Comparison of ENCODE assay signal across 2 cellular contexts in the genomic region with DNA sequence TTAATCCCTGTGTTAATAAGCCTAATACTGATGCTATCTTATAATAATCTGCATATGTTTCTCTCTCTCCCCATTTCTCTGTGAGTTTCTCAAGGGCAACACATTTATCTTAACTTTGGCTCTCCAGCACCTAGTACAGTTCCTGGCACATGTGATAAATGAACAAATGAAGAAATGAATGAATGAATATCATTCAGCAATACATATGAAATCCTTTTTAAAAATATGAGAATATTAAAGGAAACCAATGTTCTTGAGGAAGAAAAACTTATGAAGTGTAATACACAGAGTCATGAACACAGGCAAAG.
TF ChIP-seq lines count a peak whose summit lies in the region.

No MANE protein-coding gene starts in this region.

TF ChIP-seq in HepG2, 621 proteins besides CTCF, POLR2A, EP300 and RAD21 (continued from another document):
- TF ChIP-seq, protein P1, sequence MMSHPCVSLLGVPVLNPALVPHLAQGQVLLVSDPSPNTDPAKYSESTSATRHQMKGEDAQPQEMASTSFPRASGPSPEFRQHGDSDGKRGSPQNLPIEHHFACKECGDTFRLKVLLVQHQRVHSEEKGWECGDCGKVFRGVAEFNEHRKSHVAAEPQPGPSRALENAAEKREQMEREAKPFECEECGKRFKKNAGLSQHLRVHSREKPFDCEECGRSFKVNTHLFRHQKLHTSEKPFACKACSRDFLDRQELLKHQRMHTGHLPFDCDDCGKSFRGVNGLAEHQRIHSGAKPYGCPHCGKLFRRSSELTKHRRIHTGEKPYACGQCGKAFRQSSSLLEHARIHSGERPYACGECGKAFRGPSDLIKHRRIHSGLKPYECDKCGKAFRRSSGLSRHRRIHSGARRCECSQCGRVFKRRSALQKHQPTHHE (CRISPR knock-in tag; IDR thresholded peaks at IDR 0.05; ENCODE audit: borderline replicate concordance), result no peak
- TF ChIP-seq CHD4 (IDR thresholded peaks at IDR 0.05; ENCODE audit: borderline replicate concordance, low read length) (peak; percentile 76), ZNF333 (CRISPR knock-in tag; IDR thresholded peaks at IDR 0.05; ENCODE audit: borderline replicate concordance) (no peak), ZNF747 (CRISPR knock-in tag; IDR thresholded peaks at IDR 0.05; ENCODE audit: borderline replicate concordance) (no peak), KLF13 (CRISPR knock-in tag; IDR thresholded peaks at IDR 0.05) (no peak), MATR3 (CRISPR knock-in tag; IDR thresholded peaks at IDR 0.05) (no peak), RAD51 (IDR thresholded peaks at IDR 0.05; ENCODE audit: borderline replicate concordance) (no peak), AGO1 (IDR thresholded peaks at IDR 0.05; ENCODE audit: low read depth, low read length, poor library complexity, severe bottlenecking) (no peak), ZNF24 (IDR thresholded peaks at IDR 0.05) (peak; percentile 84), ZNF83 (CRISPR knock-in tag; IDR thresholded peaks at IDR 0.05; ENCODE audit: borderline replicate concordance) (no peak), ZNF354B (CRISPR knock-in tag; IDR thresholded peaks at IDR 0.05) (0 out of 2 replicates have a peak, but pooled peaks have one; percentile 25), ZKSCAN1 (IDR thresholded peaks at IDR 0.05; ENCODE audit: low read length) (no peak), NFE2 (CRISPR knock-in tag; IDR thresholded peaks at IDR 0.05) (no peak), ZNF234 (CRISPR knock-in tag; conservative IDR thresholded peaks at IDR 0.05) (no peak), SMARCC2 (IDR thresholded peaks at IDR 0.05) (0 out of 2 replicates have a peak, but pooled peaks have one; percentile 49)
- TF ChIP-seq, protein P2, sequence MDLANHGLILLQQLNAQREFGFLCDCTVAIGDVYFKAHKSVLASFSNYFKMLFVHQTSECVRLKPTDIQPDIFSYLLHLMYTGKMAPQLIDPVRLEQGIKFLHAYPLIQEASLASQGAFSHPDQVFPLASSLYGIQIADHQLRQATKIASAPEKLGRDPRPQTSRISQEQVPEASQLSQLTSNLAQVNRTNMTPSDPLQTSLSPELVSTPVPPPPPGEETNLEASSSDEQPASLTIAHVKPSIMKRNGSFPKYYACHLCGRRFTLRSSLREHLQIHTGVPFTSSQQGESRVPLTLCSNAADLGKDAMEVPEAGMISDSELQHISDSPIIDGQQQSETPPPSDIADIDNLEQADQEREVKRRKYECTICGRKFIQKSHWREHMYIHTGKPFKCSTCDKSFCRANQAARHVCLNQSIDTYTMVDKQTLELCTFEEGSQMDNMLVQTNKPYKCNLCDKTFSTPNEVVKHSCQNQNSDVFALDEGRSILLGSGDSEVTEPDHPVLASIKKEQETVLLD (CRISPR knock-in tag; IDR thresholded peaks at IDR 0.05; ENCODE audit: low read depth), result 0 out of 2 replicates have a peak, but pooled peaks have one; percentile 63
- TF ChIP-seq, protein P3, sequence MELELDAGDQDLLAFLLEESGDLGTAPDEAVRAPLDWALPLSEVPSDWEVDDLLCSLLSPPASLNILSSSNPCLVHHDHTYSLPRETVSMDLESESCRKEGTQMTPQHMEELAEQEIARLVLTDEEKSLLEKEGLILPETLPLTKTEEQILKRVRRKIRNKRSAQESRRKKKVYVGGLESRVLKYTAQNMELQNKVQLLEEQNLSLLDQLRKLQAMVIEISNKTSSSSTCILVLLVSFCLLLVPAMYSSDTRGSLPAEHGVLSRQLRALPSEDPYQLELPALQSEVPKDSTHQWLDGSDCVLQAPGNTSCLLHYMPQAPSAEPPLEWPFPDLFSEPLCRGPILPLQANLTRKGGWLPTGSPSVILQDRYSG (CRISPR knock-in tag; IDR thresholded peaks at IDR 0.05), result no peak
- TF ChIP-seq, protein P4, sequence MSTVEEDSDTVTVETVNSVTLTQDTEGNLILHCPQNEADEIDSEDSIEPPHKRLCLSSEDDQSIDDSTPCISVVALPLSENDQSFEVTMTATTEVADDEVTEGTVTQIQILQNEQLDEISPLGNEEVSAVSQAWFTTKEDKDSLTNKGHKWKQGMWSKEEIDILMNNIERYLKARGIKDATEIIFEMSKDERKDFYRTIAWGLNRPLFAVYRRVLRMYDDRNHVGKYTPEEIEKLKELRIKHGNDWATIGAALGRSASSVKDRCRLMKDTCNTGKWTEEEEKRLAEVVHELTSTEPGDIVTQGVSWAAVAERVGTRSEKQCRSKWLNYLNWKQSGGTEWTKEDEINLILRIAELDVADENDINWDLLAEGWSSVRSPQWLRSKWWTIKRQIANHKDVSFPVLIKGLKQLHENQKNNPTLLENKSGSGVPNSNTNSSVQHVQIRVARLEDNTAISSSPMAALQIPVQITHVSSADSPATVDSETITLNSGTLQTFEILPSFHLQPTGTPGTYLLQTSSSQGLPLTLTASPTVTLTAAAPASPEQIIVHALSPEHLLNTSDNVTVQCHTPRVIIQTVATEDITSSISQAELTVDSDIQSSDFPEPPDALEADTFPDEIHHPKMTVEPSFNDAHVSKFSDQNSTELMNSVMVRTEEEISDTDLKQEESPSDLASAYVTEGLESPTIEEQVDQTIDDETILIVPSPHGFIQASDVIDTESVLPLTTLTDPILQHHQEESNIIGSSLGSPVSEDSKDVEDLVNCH (CRISPR knock-in tag; IDR thresholded peaks at IDR 0.05), result 0 out of 2 replicates have a peak, but pooled peaks have one; percentile 2

TF ChIP-seq in WTC11, 78 proteins besides CTCF, POLR2A, EP300 and RAD21 (continued from another document):
- TF ChIP-seq FOXJ3 (CRISPR knock-in tag; IDR thresholded peaks at IDR 0.05; ENCODE audit: borderline replicate concordance) (no peak), SOX15 (CRISPR knock-in tag; IDR thresholded peaks at IDR 0.05) (no peak), GTF2I (CRISPR knock-in tag; conservative IDR thresholded peaks at IDR 0.05) (no peak), NFYB (CRISPR knock-in tag; conservative IDR thresholded peaks at IDR 0.05; ENCODE audit: low read depth) (no peak)
- TF ChIP-seq, protein P5, sequence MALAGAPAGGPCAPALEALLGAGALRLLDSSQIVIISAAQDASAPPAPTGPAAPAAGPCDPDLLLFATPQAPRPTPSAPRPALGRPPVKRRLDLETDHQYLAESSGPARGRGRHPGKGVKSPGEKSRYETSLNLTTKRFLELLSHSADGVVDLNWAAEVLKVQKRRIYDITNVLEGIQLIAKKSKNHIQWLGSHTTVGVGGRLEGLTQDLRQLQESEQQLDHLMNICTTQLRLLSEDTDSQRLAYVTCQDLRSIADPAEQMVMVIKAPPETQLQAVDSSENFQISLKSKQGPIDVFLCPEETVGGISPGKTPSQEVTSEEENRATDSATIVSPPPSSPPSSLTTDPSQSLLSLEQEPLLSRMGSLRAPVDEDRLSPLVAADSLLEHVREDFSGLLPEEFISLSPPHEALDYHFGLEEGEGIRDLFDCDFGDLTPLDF (CRISPR knock-in tag; IDR thresholded peaks at IDR 0.05), result no peak
- TF ChIP-seq, protein P6, sequence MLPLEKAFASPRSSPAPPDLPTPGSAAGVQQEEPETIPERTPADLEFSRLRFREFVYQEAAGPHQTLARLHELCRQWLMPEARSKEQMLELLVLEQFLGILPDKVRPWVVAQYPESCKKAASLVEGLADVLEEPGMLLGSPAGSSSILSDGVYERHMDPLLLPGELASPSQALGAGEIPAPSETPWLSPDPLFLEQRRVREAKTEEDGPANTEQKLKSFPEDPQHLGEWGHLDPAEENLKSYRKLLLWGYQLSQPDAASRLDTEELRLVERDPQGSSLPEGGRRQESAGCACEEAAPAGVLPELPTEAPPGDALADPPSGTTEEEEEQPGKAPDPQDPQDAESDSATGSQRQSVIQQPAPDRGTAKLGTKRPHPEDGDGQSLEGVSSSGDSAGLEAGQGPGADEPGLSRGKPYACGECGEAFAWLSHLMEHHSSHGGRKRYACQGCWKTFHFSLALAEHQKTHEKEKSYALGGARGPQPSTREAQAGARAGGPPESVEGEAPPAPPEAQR (CRISPR knock-in tag; IDR thresholded peaks at IDR 0.05), result no peak
TF ChIP-seq in WTC11: peak in this region for 0.
